ENCODE assay signal across 16 cellular contexts in the genomic region with DNA sequence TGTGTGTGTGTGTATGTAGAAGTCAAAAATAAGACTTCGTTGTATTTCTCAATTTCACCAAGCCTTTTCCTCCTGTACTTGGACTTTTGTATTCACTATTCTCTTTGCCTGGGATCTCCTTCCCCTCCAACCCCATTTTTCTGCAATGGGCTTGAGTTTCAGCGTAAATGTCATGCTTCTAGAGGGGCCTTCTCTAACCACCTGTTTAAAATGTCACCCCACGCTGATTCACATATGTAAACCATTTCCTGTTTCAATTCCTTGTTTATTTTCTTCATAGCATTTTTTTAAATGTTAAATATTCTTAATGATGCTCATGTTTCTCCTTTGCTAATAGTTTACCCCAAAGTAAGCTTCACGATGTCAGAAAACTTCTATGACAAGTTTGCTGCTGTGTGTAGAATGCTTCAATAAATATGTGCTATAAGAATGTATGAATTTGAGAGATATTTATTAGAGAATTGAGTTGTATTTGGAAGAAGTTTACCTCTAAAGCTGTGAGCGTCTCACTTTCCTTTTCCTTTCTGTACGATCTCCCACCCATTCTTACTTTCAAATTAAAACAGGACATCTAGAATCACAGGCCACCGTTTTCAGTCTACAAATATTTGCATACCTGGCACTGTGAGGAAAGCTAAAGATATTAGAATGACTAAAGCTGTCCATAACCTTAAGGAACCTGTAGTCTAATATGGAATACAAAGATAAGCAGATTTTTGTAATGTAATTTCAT.
DNase-seq lines count a peak whose midpoint lies in the region; ATAC-seq and TF ChIP-seq lines count a peak whose summit lies in the region.
"Had no signal": no experiment of that assay in that cellular context is flagged by ENCODE, and none has a peak within 500 bp of the region (broad histone marks: within the 10 kb centered on the region; RNA-seq: fewer than 3 reads in every experiment).

No MANE protein-coding gene starts in this region.

- TF ChIP-seq POLR2A in sigmoid colon (IDR thresholded peaks at IDR 0.05) (no peak), transverse colon (IDR thresholded peaks at IDR 0.05) (no peak)

- no TSS peak for BruUV-seq in PC-9 (replicated peaks; lab: Mats Ljungman, UMichigan)

- CTCF ChIA-PET in PC-9 (lab: Charles Lee): no interaction called here

- in situ Hi-C loops in transverse colon (cut with MboI; ENCODE audit: low pct_ligation_motif_present in 1 of 4, low pct_unique_long_range_greater_than_20kb in 1 of 4, low sequenced_read_pairs in 3 of 4): no loop called here

- H3K36me3 ChIP-seq in DOHH2 (ENCODE audit: control insufficient read depth, low read length): no peaks in the 10 kb centered on the region
- no peaks in the 10 kb centered on the region for H3K36me3 ChIP-seq in SU-DHL-6 (ENCODE audit: low read length)
- no peaks in the 10 kb centered on the region for H3K36me3 ChIP-seq in sigmoid colon
- H3K36me3 ChIP-seq in transverse colon: no peaks in the 10 kb centered on the region
- no peaks in the 10 kb centered on the region for H3K36me3 ChIP-seq in PC-9 (ENCODE audit: low read depth)

- intact Hi-C loops in sigmoid colon (cut with DNase I): no loop called here
- intact Hi-C loops in transverse colon (cut with DNase I; ENCODE audit: low total_unique reads): no loop called here
- intact Hi-C loops in PC-9 (cut with micrococcal nuclease; ENCODE audit: unreplicated experiment): no loop called here

- H3K9me3 ChIP-seq in DOHH2 (ENCODE audit: control insufficient read depth, insufficient read depth, low read length): no peaks in the 10 kb centered on the region
- no peaks in the 10 kb centered on the region for H3K9me3 ChIP-seq in SU-DHL-6 (ENCODE audit: insufficient read depth, low read length)
- no peaks in the 10 kb centered on the region for H3K9me3 ChIP-seq in sigmoid colon
- H3K9me3 ChIP-seq in transverse colon: no peaks in the 10 kb centered on the region
- H3K9me3 ChIP-seq in PC-9 (ENCODE audit: insufficient read depth, low read depth): no peaks in the 10 kb centered on the region

- H3K4me3 ChIP-seq in DOHH2 (ENCODE audit: low read length): peak overlapping the region; percentile 61
- peak overlapping the region; percentile 35 for H3K4me3 ChIP-seq in SU-DHL-6 (ENCODE audit: insufficient read depth, low read length, poor library complexity, severe bottlenecking)
- no peak overlapping the region for H3K4me3 ChIP-seq in sigmoid colon
- H3K4me3 ChIP-seq in transverse colon: no peak overlapping the region
- no peak overlapping the region for H3K4me3 ChIP-seq in PC-9

- no peak for DNase-seq in sigmoid colon
- DNase-seq in transverse colon: no peak
- DNase-seq in PC-9: no peak
- DNase-seq: C1 segment of cervical spinal cord, DMS 273 treated with DMSO at 0.1 percent for 48 hours, KG1, NCI-H2029, NCI-H510A treated with DMSO at 0.1 percent for 48 hours had no signal

- H3K9ac ChIP-seq in SU-DHL-6 (ENCODE audit: low read length): peak overlapping the region; percentile 42

- H3K4me2 ChIP-seq in DOHH2 (ENCODE audit: low read length) (peak overlapping the region; percentile 71), SU-DHL-6 (ENCODE audit: low read depth, low read length, poor library complexity, severe bottlenecking) (peak overlapping the region; percentile 86), PC-9 (no peak overlapping the region)

- WGBS in sigmoid colon, 2 donors: 70 to 73% methylated on average over 7 of the region's 7 CpGs
- 69 to 73% methylated on average over 7 of the region's 7 CpGs for WGBS in transverse colon (ENCODE audit: low coverage in 1 of 2), 2 donors

- POLR2A ChIA-PET in PC-9 (lab: Charles Lee; ENCODE audit: unreplicated experiment): no interaction called here

- TF ChIP-seq EP300 in sigmoid colon (IDR thresholded peaks at IDR 0.05) (no peak), transverse colon (IDR thresholded peaks at IDR 0.05; ENCODE audit: low read depth) (no peak)

- H3K27me3 ChIP-seq in DOHH2 (ENCODE audit: control insufficient read depth, low read length) (no peaks in the 10 kb centered on the region), SU-DHL-6 (ENCODE audit: low read length) (no peaks in the 10 kb centered on the region), sigmoid colon (no peaks in the 10 kb centered on the region), transverse colon (no peaks in the 10 kb centered on the region), PC-9 (ENCODE audit: insufficient read depth, low read depth) (no peaks in the 10 kb centered on the region)

- peaks cover 34% of the 10 kb centered on the region for H3K4me1 ChIP-seq in DOHH2 (ENCODE audit: control insufficient read depth, low read length)
- no peaks in the 10 kb centered on the region for H3K4me1 ChIP-seq in sigmoid colon
- H3K4me1 ChIP-seq in transverse colon: no peaks in the 10 kb centered on the region
- no peaks in the 10 kb centered on the region for H3K4me1 ChIP-seq in PC-9 (replicated peaks; ENCODE audit: insufficient read depth)

- H4K20me1 ChIP-seq in DOHH2 (ENCODE audit: control insufficient read depth, insufficient read depth, low read depth, low read length) (no peaks in the 10 kb centered on the region), SU-DHL-6 (ENCODE audit: low read depth, low read length) (no peaks in the 10 kb centered on the region), PC-9 (ENCODE audit: insufficient read depth) (peaks cover 3% of the 10 kb centered on the region; the same call in 1 of the 2 replicates)

- no peaks in the 10 kb centered on the region for H3K9me2 ChIP-seq in DOHH2 (replicated peaks; ENCODE audit: control insufficient read depth, low read length)
- no peaks in the 10 kb centered on the region for H3K9me2 ChIP-seq in SU-DHL-6 (replicated peaks; ENCODE audit: insufficient read depth, low read length)
- no peaks in the 10 kb centered on the region for H3K9me2 ChIP-seq in PC-9 (ENCODE audit: insufficient read depth)

- peak overlapping the region; percentile 83 for H3K27ac ChIP-seq in DOHH2 (ENCODE audit: low read depth, low read length)
- H3K27ac ChIP-seq in SU-DHL-6 (ENCODE audit: low read depth, low read length): peak overlapping the region; percentile 88
- no peak overlapping the region for H3K27ac ChIP-seq in sigmoid colon
- no peak overlapping the region for H3K27ac ChIP-seq in transverse colon
- no peak overlapping the region for H3K27ac ChIP-seq in PC-9

- H2AFZ ChIP-seq in SU-DHL-6 (ENCODE audit: low read depth, low read length, severe bottlenecking) (peak overlapping the region; percentile 96), PC-9 (no peak overlapping the region)

- TF ChIP-seq CTCF in DOHH2 (IDR thresholded peaks at IDR 0.05; ENCODE audit: low read depth, low read length, poor library complexity, severe bottlenecking) (no peak), SU-DHL-6 (IDR thresholded peaks at IDR 0.05; ENCODE audit: insufficient read depth, low read length, poor library complexity, severe bottlenecking) (no peak), sigmoid colon (IDR thresholded peaks at IDR 0.05) (no peak), transverse colon (IDR thresholded peaks at IDR 0.05) (no peak), PC-9 (conservative IDR thresholded peaks at IDR 0.05) (no peak)

- ATAC-seq in GM19438 (IDR thresholded peaks at IDR 0.05; ENCODE audit: low read depth, unreplicated experiment) (peak; percentile 69), HG03520 (IDR thresholded peaks at IDR 0.05; ENCODE audit: unreplicated experiment) (peak; percentile 40), HG02884 (IDR thresholded peaks at IDR 0.05; ENCODE audit: unreplicated experiment) (no peak)
- ATAC-seq: HCT116, Right ventricle myocardium inferior, SK-N-SH treated with all-trans-retinoic acid at 6 μM for 48 hours had no signal

- H3K79me2 ChIP-seq in DOHH2 (ENCODE audit: control insufficient read depth, low read length) (no peaks in the 10 kb centered on the region), SU-DHL-6 (ENCODE audit: insufficient read depth, low read length) (no peaks in the 10 kb centered on the region), PC-9 (ENCODE audit: low read depth) (no peaks in the 10 kb centered on the region)

- H3F3A ChIP-seq in DOHH2 (ENCODE audit: control insufficient read depth, insufficient read depth) (peaks cover 4% of the 10 kb centered on the region; the same call in 1 of the 2 replicates), SU-DHL-6 (ENCODE audit: insufficient read depth) (peaks cover 11% of the 10 kb centered on the region), PC-9 (ENCODE audit: insufficient read depth, low read depth) (no peaks in the 10 kb centered on the region)

Comparison
In these comparisons a context has a peak if more than half of its experiments do, and no peak if none do; other contexts are left out.
1. H3K27ac ChIP-seq: peak in DOHH2 (single experiment) and SU-DHL-6 (single experiment); none in sigmoid colon (0 of 4), transverse colon (0 of 4) and PC-9 (single experiment).
2. H3K4me3 ChIP-seq: peak in DOHH2 (single experiment) and SU-DHL-6 (single experiment); none in sigmoid colon (0 of 4), transverse colon (0 of 4) and PC-9 (single experiment).